Comparison of ENCODE assay signal across 9 cellular contexts in the genomic region with DNA sequence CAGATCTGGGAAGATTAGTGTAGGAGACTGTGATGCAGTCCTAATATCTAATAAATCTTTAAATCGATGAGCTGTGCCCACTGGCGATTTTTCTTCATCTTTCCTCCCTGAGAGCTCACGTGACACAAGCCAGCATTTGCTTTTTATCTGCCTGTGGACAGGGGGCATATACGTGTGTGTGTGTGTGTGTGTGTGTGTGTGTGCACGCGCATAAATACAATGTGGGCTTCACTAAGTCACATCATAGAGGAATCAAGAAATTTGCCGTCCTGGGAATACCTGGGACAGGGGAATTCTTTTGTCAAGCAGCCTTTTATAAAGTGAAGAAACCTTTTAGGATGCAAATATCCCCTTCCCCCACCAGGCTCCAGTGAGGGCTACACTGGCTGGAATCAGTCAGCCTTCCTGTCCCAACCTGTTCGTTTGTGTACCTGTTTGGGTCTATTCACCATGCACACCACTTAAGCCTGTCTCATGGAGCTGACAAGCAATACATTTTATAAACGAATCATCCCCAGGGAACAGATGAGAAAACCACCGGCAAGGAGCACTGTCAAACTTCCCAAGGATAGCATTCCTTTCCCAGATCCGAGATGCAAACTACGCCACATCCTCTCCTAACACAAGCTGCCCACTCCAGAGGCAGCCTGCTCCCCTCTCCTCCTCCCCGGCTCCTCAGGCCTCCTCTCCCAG. TPM values are rescaled to one million over a fixed set of nuclear protein-coding genes. Genes with fewer than 3 reads are reported as not detected.
DNase-seq lines count a peak whose midpoint lies in the region; ATAC-seq and TF ChIP-seq lines count a peak whose summit lies in the region.
"Had no signal": no experiment of that assay in that cellular context is flagged by ENCODE, and none has a peak within 500 bp of the region (broad histone marks: within the 10 kb centered on the region; RNA-seq: fewer than 3 reads in every experiment).

No MANE protein-coding gene starts in this region.

- peak; percentile 54 for ATAC-seq in GM23338
- no peak for ATAC-seq in activated T-cell treated with anti-CD3 and anti-CD28 coated beads, Interleukin-2, amount 50 U/mL, for 72 hours (replicated peaks in 1 of 2)

- H3K9ac ChIP-seq in duodenal mucosa (ENCODE audit: low read depth in 1 of 2, low read length in 2 of 2) (peak overlapping the region; percentile 80 to 81), neural progenitor cell (no peak overlapping the region)
- H3K9ac ChIP-seq: parathyroid adenoma had no signal

- H3K36me3 ChIP-seq in GM23338 (ENCODE audit: insufficient read depth) (no peaks in the 10 kb centered on the region), duodenal mucosa (ENCODE audit: control insufficient read depth in 1 of 2, insufficient read depth in 2 of 2, low read length in 2 of 2) (no peaks in the 10 kb centered on the region), neural progenitor cell (no peaks in the 10 kb centered on the region), uterus (no peaks in the 10 kb centered on the region)

- H3K9me2 ChIP-seq in GM23338 (ENCODE audit: insufficient read depth) = no peaks in the 10 kb centered on the region

- H3F3A ChIP-seq in GM23338 (replicated peaks; ENCODE audit: low read depth) (peaks cover 10% of the 10 kb centered on the region), neural progenitor cell (ENCODE audit: low read depth) (peaks cover 13% of the 10 kb centered on the region)

- peak; percentile 93 for DNase-seq in GM23338 (ENCODE audit: low spot score)
- DNase-seq in NCI-H2171 treated with DMSO at 0.1 percent for 48 hours (lab: John Stamatoyannopoulos, UW) = peak; percentile 85
- DNase-seq in neural progenitor cell (ENCODE audit: low spot score) = peak; percentile 50
- no peak for DNase-seq in uterus
- no peak for DNase-seq in GM19240 (ENCODE audit: insufficient read length, low spot score)
- DNase-seq in activated CD4-positive, alpha-beta T cell treated with anti-CD3 and anti-CD28 coated beads, Interleukin-2, amount 50 U/mL, for 48 hours = no peak
- DNase-seq in activated T-cell treated with anti-CD3 and anti-CD28 coated beads, Interleukin-2, amount 50 U/mL, for 72 hours = no peak

- no peak for TF ChIP-seq POLR2A in uterus (IDR thresholded peaks at IDR 0.05)

- peak overlapping the region; percentile 97 for H3K4me3 ChIP-seq in GM23338
- peak overlapping the region; percentile 73 to 74 for H3K4me3 ChIP-seq in duodenal mucosa (ENCODE audit: low read depth in 1 of 2, low read length in 2 of 2)
- H3K4me3 ChIP-seq in neural progenitor cell = peak overlapping the region; percentile 66
- H3K4me3 ChIP-seq in uterus = no peak overlapping the region

- peaks cover 5% of the 10 kb centered on the region; the same call in 1 of the 2 replicates for H3K27me3 ChIP-seq in GM23338 (ENCODE audit: insufficient read depth)
- H3K27me3 ChIP-seq in duodenal mucosa (ENCODE audit: control insufficient read depth in 1 of 2, insufficient read depth in 2 of 2, low read length in 2 of 2) = peaks cover 5 to 7% of the 10 kb centered on the region in 2 donors
- peaks cover 35% of the 10 kb centered on the region for H3K27me3 ChIP-seq in neural progenitor cell
- H3K27me3 ChIP-seq in uterus = peaks cover 0 to 4% of the 10 kb centered on the region in 2 donors

- intact Hi-C loops in uterus (cut with DNase I; ENCODE audit: low total_unique reads) = no loop called here

- H3K9me3 ChIP-seq in duodenal mucosa (ENCODE audit: control insufficient read depth in 1 of 2, low read length in 2 of 2) (no peaks in the 10 kb centered on the region), neural progenitor cell (ENCODE audit: low read depth) (no peaks in the 10 kb centered on the region), uterus (no peaks in the 10 kb centered on the region)

- peak overlapping the region; percentile 99 for H3K4me2 ChIP-seq in GM23338
- peak overlapping the region; percentile 98 for H3K4me2 ChIP-seq in neural progenitor cell

- H3K4me1 ChIP-seq in GM23338 (ENCODE audit: insufficient read depth) (peaks cover 57% of the 10 kb centered on the region), duodenal mucosa (ENCODE audit: control insufficient read depth in 1 of 2, insufficient read depth in 2 of 2, low read length in 2 of 2) (peaks cover 49 to 55% of the 10 kb centered on the region in 2 donors), neural progenitor cell (peaks cover 31% of the 10 kb centered on the region), uterus (peaks cover 0 to 7% of the 10 kb centered on the region in 2 donors)

- H3K9me3 Mint-ChIP-seq in GM23338 (no peaks in the 10 kb centered on the region), neural progenitor cell (no peaks in the 10 kb centered on the region)
- no peaks in the 10 kb centered on the region for H3K9me3 Mint-ChIP-seq in activated T-cell treated with anti-CD3 and anti-CD28 coated beads, Interleukin-2, amount 50 U/mL, for 72 hours

- peak overlapping the region; percentile 78 for H3K4me3 Mint-ChIP-seq in GM23338
- H3K4me3 Mint-ChIP-seq in neural progenitor cell = peak overlapping the region; percentile 80
- H3K4me3 Mint-ChIP-seq in activated T-cell treated with anti-CD3 and anti-CD28 coated beads, Interleukin-2, amount 50 U/mL, for 72 hours = no peak overlapping the region

- H2AFZ ChIP-seq in GM23338 (no peak overlapping the region), neural progenitor cell (replicated peaks) (no peak overlapping the region)
- H2AFZ ChIP-seq: parathyroid adenoma had no signal

- H3K4me1 Mint-ChIP-seq in GM23338 (peaks cover 61% of the 10 kb centered on the region), neural progenitor cell (peaks cover 30% of the 10 kb centered on the region)
- H3K4me1 Mint-ChIP-seq in activated T-cell treated with anti-CD3 and anti-CD28 coated beads, Interleukin-2, amount 50 U/mL, for 72 hours (ENCODE audit: low read depth) = peaks cover 9% of the 10 kb centered on the region

- H3K27me3 Mint-ChIP-seq in GM23338 (ENCODE audit: insufficient read depth, low read depth, poor library complexity) (peaks cover 23% of the 10 kb centered on the region), neural progenitor cell (ENCODE audit: insufficient read depth, low read depth) (peaks cover 42% of the 10 kb centered on the region)
- H3K27me3 Mint-ChIP-seq in activated T-cell treated with anti-CD3 and anti-CD28 coated beads, Interleukin-2, amount 50 U/mL, for 72 hours (ENCODE audit: low read depth) = peaks cover 75% of the 10 kb centered on the region

- H4K20me1 ChIP-seq in GM23338 (replicated peaks; ENCODE audit: insufficient read depth) = no peaks in the 10 kb centered on the region; the same call in 1 of the 2 replicates
- peaks cover 33% of the 10 kb centered on the region for H4K20me1 ChIP-seq in neural progenitor cell (ENCODE audit: low read depth)

- H3K27ac Mint-ChIP-seq in GM23338 (peak overlapping the region; percentile 96), neural progenitor cell (no peak overlapping the region)
- no peak overlapping the region for H3K27ac Mint-ChIP-seq in activated T-cell treated with anti-CD3 and anti-CD28 coated beads, Interleukin-2, amount 50 U/mL, for 72 hours

- peaks cover 60% of the 10 kb centered on the region for H3K79me2 ChIP-seq in GM23338 (replicated peaks; ENCODE audit: insufficient read depth)
- H3K79me2 ChIP-seq in neural progenitor cell (ENCODE audit: low read depth) = peaks cover 10% of the 10 kb centered on the region

- H3K36me3 Mint-ChIP-seq in GM23338 (ENCODE audit: low read depth) (no peaks in the 10 kb centered on the region; the same call in 2 of the 3 replicates), neural progenitor cell (no peaks in the 10 kb centered on the region)
- no peaks in the 10 kb centered on the region for H3K36me3 Mint-ChIP-seq in activated T-cell treated with anti-CD3 and anti-CD28 coated beads, Interleukin-2, amount 50 U/mL, for 72 hours (ENCODE audit: insufficient read depth in 2 of 2)

- TF ChIP-seq CTCF in GM23338 (conservative IDR thresholded peaks at IDR 0.05; ENCODE audit: low read depth in 2 of 2) = no peak
- no peak for TF ChIP-seq CTCF in neural progenitor cell (IDR thresholded peaks at IDR 0.05)
- TF ChIP-seq CTCF in uterus (IDR thresholded peaks at IDR 0.05) = no peak

- H3K27ac ChIP-seq in GM23338 (ENCODE audit: low read depth) = peak overlapping the region; percentile 99
- no peak overlapping the region for H3K27ac ChIP-seq in duodenal mucosa (ENCODE audit: low read depth, low read length)
- no peak overlapping the region for H3K27ac ChIP-seq in neural progenitor cell
- H3K27ac ChIP-seq in uterus = no peak overlapping the region
- H3K27ac ChIP-seq: parathyroid adenoma had no signal

TF ChIP-seq in GM23338, 12 proteins besides CTCF, POLR2A, EP300 and RAD21 (continues in another document):
- TF ChIP-seq ZNF331 (CRISPR knock-in tag; IDR thresholded peaks at IDR 0.05; ENCODE audit: low read depth) (no peak), POLR2AphosphoS5 (IDR thresholded peaks at IDR 0.05; ENCODE audit: low read depth) (peak; percentile 61)

RNA-seq across cellular contexts. Expression of a gene that starts 2.7 kb away (rescaled TPM):
- total RNA-seq in GM23338 (2014; rRNA removed; shearing (Covaris generic)) = 32.2 and 34.4 TPM in 2 replicates
- 10.9 and 11.0 TPM in 2 replicates for polyA plus RNA-seq in GM23338 (2016; fragmentation: Nextera tagmentation; extraction: Ambion mirVana)
- total RNA-seq in neural progenitor cell (ENCODE audit: low replicate concordance) (5.0 and 6.2 TPM in 2 replicates), uterus (1 to 10 TPM in 2 of 4 donors, under 1 TPM in 2; under 0.01 to 3.9 (median 1.5) TPM)
- 1 to 10 TPM; 1.6 to 3.8 TPM for total RNA-seq in activated T-cell treated with anti-CD3 and anti-CD28 coated beads, Interleukin-2, amount 50 U/mL, for 72 hours

Comparison
In these comparisons a context has a peak if more than half of its experiments do, and no peak if none do; other contexts are left out.
1. DNase-seq: peak in GM23338 (single experiment), NCI-H2171 treated with DMSO at 0.1 percent for 48 hours (single experiment) and neural progenitor cell (single experiment); none in uterus (0 of 2), GM19240 (single experiment), activated CD4-positive, alpha-beta T cell treated with anti-CD3 and anti-CD28 coated beads, Interleukin-2, amount 50 U/mL, for 48 hours (0 of 2) and activated T-cell treated with anti-CD3 and anti-CD28 coated beads, Interleukin-2, amount 50 U/mL, for 72 hours (0 of 2).
2. H3K4me3 ChIP-seq: peak in GM23338 (single experiment), duodenal mucosa (2 of 2) and neural progenitor cell (single experiment); none in uterus (0 of 2).
3. H3K4me3 Mint-ChIP-seq: peak in GM23338 (single experiment) and neural progenitor cell (single experiment); none in activated T-cell treated with anti-CD3 and anti-CD28 coated beads, Interleukin-2, amount 50 U/mL, for 72 hours (0 of 2).